Comparison of ENCODE assay signal across 9 cellular contexts in genomic region chr3:145246291-145246690, GRCh38.
"Had no signal": no experiment of that assay in that cellular context is flagged by ENCODE, and none has a peak within 500 bp of the region (broad histone marks: within the 10 kb centered on the region; RNA-seq: fewer than 3 reads in every experiment).

No MANE protein-coding gene starts in this region.

- H3K36me3 Mint-ChIP-seq: IgD-negative memory B cell had no signal

- H3K27ac Mint-ChIP-seq: GM23338, HFFc6, IgD-negative memory B cell had no signal

- H3K4me1 Mint-ChIP-seq: GM23338, IgD-negative memory B cell had no signal

- H3K36me3 ChIP-seq: HAP-1 had no signal

- H2AFZ ChIP-seq: GM23338 had no signal

- FAIRE-seq: H1, H54 had no signal

- DNase-seq: HFFc6, KG1 had no signal

- H3K4me1 ChIP-seq: HAP-1 had no signal

- H3K4me3 ChIP-seq: GM23338, HAP-1 had no signal

- H3K9me3 ChIP-seq: HAP-1 had no signal

- ATAC-seq: GM23338, HCT116 had no signal

- H3K27ac ChIP-seq: HL-60 had no signal

- H3K4me2 ChIP-seq: GM23338 had no signal

- H3K27me3 Mint-ChIP-seq: IgD-negative memory B cell had no signal

- H3K4me3 Mint-ChIP-seq: GM23338, HFFc6, IgD-negative memory B cell had no signal
